Comparison of ENCODE assay signal across 15 cellular contexts in the genomic region with DNA sequence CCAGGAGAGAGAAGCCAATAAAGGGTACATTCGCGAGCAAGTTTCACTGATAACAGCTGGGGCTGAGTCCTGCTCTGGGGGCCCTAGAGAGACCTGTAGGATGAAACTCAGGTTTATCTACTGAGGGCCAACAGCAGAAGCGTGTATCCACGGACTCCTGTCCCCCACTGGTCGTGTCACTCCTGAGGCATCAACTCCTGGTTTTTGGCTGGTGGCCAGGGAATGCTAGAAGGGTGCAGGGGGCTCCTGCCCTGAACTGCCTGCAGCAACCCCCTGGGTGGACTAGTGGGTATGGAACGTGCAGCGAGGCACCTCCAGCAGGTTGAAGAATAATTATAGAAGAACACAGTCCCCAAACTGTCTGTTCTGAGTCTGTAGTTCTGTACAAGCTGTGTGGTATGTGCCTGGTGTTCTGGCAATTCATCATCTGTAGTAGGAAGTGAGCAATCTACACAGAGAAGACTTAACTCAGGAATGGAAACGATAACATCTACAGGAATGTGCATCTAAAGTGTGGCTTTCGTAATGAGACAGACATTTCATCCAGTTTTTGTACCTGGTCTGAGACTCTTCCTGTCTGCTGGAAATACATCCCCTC.
DNase-seq lines count a peak whose midpoint lies in the region; ATAC-seq and TF ChIP-seq lines count a peak whose summit lies in the region.
"Had no signal": no experiment of that assay in that cellular context is flagged by ENCODE, and none has a peak within 500 bp of the region (broad histone marks: within the 10 kb centered on the region; RNA-seq: fewer than 3 reads in every experiment).

No MANE protein-coding gene starts in this region.

- H3K4me2 ChIP-seq in PC-3 (ENCODE audit: low read length), result peak overlapping the region; percentile 14; the same call in 1 of the 2 replicates

- H3K36me3 Mint-ChIP-seq in endothelial cell (ENCODE audit: low read depth, unreplicated experiment), result peaks cover 3% of the 10 kb centered on the region
- H3K36me3 Mint-ChIP-seq: natural killer cell had no signal

- intact Hi-C loops in PC-3 (cut with micrococcal nuclease), result no loop called here

- H3K4me3 ChIP-seq in PC-3 (ENCODE audit: low read length) (no peak overlapping the region), MG63 (no peak overlapping the region)
- H3K4me3 ChIP-seq: thyroid gland had no signal

- BruUV-seq in PC-3 (replicated peaks; lab: Mats Ljungman, UMichigan), result no TSS peak

- no peaks in the 10 kb centered on the region for H3K9me3 Mint-ChIP-seq in endothelial cell (ENCODE audit: unreplicated experiment)

- peaks cover 5% of the 10 kb centered on the region for H3K27me3 Mint-ChIP-seq in endothelial cell (ENCODE audit: unreplicated experiment)
- H3K27me3 Mint-ChIP-seq: brain had no signal

- H3K4me1 Mint-ChIP-seq in endothelial cell (ENCODE audit: unreplicated experiment), result peaks cover 14% of the 10 kb centered on the region
- H3K4me1 Mint-ChIP-seq: natural killer cell had no signal

- peaks cover 46% of the 10 kb centered on the region for H3K4me1 ChIP-seq in PC-3 (ENCODE audit: insufficient read depth, low read length)

- H3K9me2 ChIP-seq in PC-3 (replicated peaks; ENCODE audit: low read length), result no peaks in the 10 kb centered on the region

- TF ChIP-seq CTCF in PC-3 (conservative IDR thresholded peaks at IDR 0.05; ENCODE audit: low read depth, low read length) (no peak), endothelial cell (IDR thresholded peaks at IDR 0.05; ENCODE audit: unreplicated experiment) (no peak), omental fat pad (IDR thresholded peaks at IDR 0.05) (no peak)

- peak overlapping the region; percentile 38 for H3K27ac Mint-ChIP-seq in endothelial cell (ENCODE audit: unreplicated experiment)
- H3K27ac Mint-ChIP-seq: natural killer cell had no signal

- no peaks in the 10 kb centered on the region for H3K79me2 ChIP-seq in PC-3 (ENCODE audit: low read length)

- no peaks in the 10 kb centered on the region for H3K9me3 ChIP-seq in PC-3 (ENCODE audit: low read length)
- peaks cover 2% of the 10 kb centered on the region for H3K9me3 ChIP-seq in MG63
- H3K9me3 ChIP-seq: thyroid gland had no signal

- H3K27me3 ChIP-seq in PC-3 (ENCODE audit: low read length) (no peaks in the 10 kb centered on the region), MG63 (no peaks in the 10 kb centered on the region)
- H3K27me3 ChIP-seq: thyroid gland had no signal

- H3K9ac ChIP-seq in PC-3 (ENCODE audit: low read length), result no peak overlapping the region

- no peak overlapping the region for H2AFZ ChIP-seq in PC-3 (ENCODE audit: low read length)

- POLR2A ChIA-PET in PC-3 (lab: Charles Lee; ENCODE audit: unreplicated experiment), result no interaction called here

- H3K27ac ChIP-seq in PC-3 (ENCODE audit: low read length), result no peak overlapping the region
- H3K27ac ChIP-seq: 22Rv1, thyroid gland had no signal

- H3K36me3 ChIP-seq in PC-3 (ENCODE audit: low read depth, low read length) (no peaks in the 10 kb centered on the region), MG63 (no peaks in the 10 kb centered on the region)
- H3K36me3 ChIP-seq: thyroid gland had no signal

- CTCF ChIA-PET in PC-3 (lab: Charles Lee), result no interaction called here

- no peak overlapping the region for H3K4me3 Mint-ChIP-seq in endothelial cell (ENCODE audit: unreplicated experiment)
- H3K4me3 Mint-ChIP-seq: brain, natural killer cell had no signal

- H4K20me1 ChIP-seq in PC-3 (ENCODE audit: low read length), result no peaks in the 10 kb centered on the region

- H3F3A ChIP-seq in PC-3 (ENCODE audit: low read length, unreplicated experiment), result peaks cover 8% of the 10 kb centered on the region

- DNase-seq in DMS 273 (lab: John Stamatoyannopoulos, UW; ENCODE audit: unreplicated experiment) (peak; percentile 6), DMS 273 treated with DMSO at 0.1 percent for 48 hours (lab: John Stamatoyannopoulos, UW) (no peak), PC-3 (peak; percentile 67), endothelial cell (ENCODE audit: low spot score) (no peak), omental fat pad (ENCODE audit: low spot score) (no peak), MG63 (no peak)
- no peak for DNase-seq in activated CD8-positive, alpha-beta memory T cell treated with anti-CD3 and anti-CD28 coated beads, Interleukin-2, amount 50 U/mL, for 48 hours
- DNase-seq: activated CD4-positive, alpha-beta T cell treated with anti-CD3 and anti-CD28 coated beads, Interleukin-2, amount 50 U/mL, for 1 hour; hypothalamus; natural killer cell; NCI-H2081 treated with DMSO at 0.1 percent for 48 hours; thyroid gland had no signal

- peak; percentile 88 for ATAC-seq in PC-3
- peak; percentile 72 for ATAC-seq in omental fat pad (ENCODE audit: low FRiP score)
- ATAC-seq in HG03565 (IDR thresholded peaks at IDR 0.05; ENCODE audit: unreplicated experiment), result no peak
- ATAC-seq: natural killer cell had no signal

Comparison
In these comparisons a context has a peak if more than half of its experiments do, and no peak if none do; other contexts are left out.
1. DNase-seq: peak in DMS 273 (single experiment) and PC-3 (single experiment); none in DMS 273 treated with DMSO at 0.1 percent for 48 hours (single experiment), endothelial cell (single experiment), omental fat pad (single experiment), activated CD8-positive, alpha-beta memory T cell treated with anti-CD3 and anti-CD28 coated beads, Interleukin-2, amount 50 U/mL, for 48 hours (single experiment) and MG63 (single experiment).